ENCODE assay signal across 17 cellular contexts in genomic region chr4:78601013-78601412, GRCh38. TPM values are rescaled to one million over a fixed set of nuclear protein-coding genes. Genes with fewer than 3 reads are reported as not detected.
DNase-seq lines count a peak whose midpoint lies in the region; ATAC-seq, FAIRE-seq and TF ChIP-seq lines count a peak whose summit lies in the region.
"Had no signal": no experiment of that assay in that cellular context is flagged by ENCODE, and none has a peak within 500 bp of the region (broad histone marks: within the 10 kb centered on the region; RNA-seq: fewer than 3 reads in every experiment).

No MANE protein-coding gene starts in this region.

- no peaks in the 10 kb centered on the region for H3K27me3 ChIP-seq in lower lobe of right lung (ENCODE audit: low read depth)
- H3K27me3 ChIP-seq in right lobe of liver, result no peaks in the 10 kb centered on the region
- H3K27me3 ChIP-seq: left lung had no signal

- peak; percentile 76 for ATAC-seq in GM18858 (IDR thresholded peaks at IDR 0.05; ENCODE audit: unreplicated experiment)
- ATAC-seq in GM21576 (IDR thresholded peaks at IDR 0.05; ENCODE audit: unreplicated experiment), result peak; percentile 59
- ATAC-seq in HG03439 (IDR thresholded peaks at IDR 0.05; ENCODE audit: unreplicated experiment), result peak; percentile 96
- no peak for ATAC-seq in lower lobe of right lung
- ATAC-seq in right lobe of liver, result no peak
- ATAC-seq: left lung had no signal

- FAIRE-seq in islet of Langerhans (lab: Jason Lieb, UNC), result peak; percentile 96
- FAIRE-seq: frontal cortex had no signal

- H3K4me3 ChIP-seq in lower lobe of right lung (no peak overlapping the region), right lobe of liver (no peak overlapping the region)
- H3K4me3 ChIP-seq: left lung, SK-N-MC had no signal

- intact Hi-C loops in lower lobe of right lung (cut with DNase I), result no loop called here
- intact Hi-C loops in right lobe of liver (cut with DNase I), result no loop called here

- 89% methylated on average over 7 of the region's 7 CpGs for WGBS in right lobe of liver (ENCODE audit: insufficient coverage, low coverage, low lambda C conversion rate, missing lambda C conversion rate)

- H3K9me3 ChIP-seq in lower lobe of right lung (no peaks in the 10 kb centered on the region), right lobe of liver (no peaks in the 10 kb centered on the region)
- H3K9me3 ChIP-seq: Caco-2, left lung had no signal

- H3K27ac ChIP-seq in lower lobe of right lung, result no peak overlapping the region
- H3K27ac ChIP-seq in right lobe of liver, result no peak overlapping the region
- H3K27ac ChIP-seq: KMS-11, left lung, SK-N-MC had no signal

- peaks cover 53% of the 10 kb centered on the region for H3K36me3 ChIP-seq in lower lobe of right lung
- no peaks in the 10 kb centered on the region for H3K36me3 ChIP-seq in right lobe of liver

- no peak for TF ChIP-seq POLR2A in right lobe of liver (IDR thresholded peaks at IDR 0.05)

- TF ChIP-seq CTCF in lower lobe of right lung (IDR thresholded peaks at IDR 0.05) (no peak), right lobe of liver (IDR thresholded peaks at IDR 0.05) (no peak)

- H3K4me1 ChIP-seq in lower lobe of right lung, result no peaks in the 10 kb centered on the region
- H3K4me1 ChIP-seq in right lobe of liver, result no peaks in the 10 kb centered on the region
- H3K4me1 ChIP-seq: left lung had no signal

- DNase-seq in GF-D8 (lab: John Stamatoyannopoulos, UW) (no peak), lower lobe of right lung (no peak), HCEC 1CT (no peak), right lobe of liver (no peak)
- DNase-seq: activated CD4-positive, alpha-beta T cell treated with anti-CD3 and anti-CD28 coated beads, Interleukin-2, amount 50 U/mL, for 1 hour; activated naive CD4-positive, alpha-beta T cell; Caco-2; left lung; NCI-H446; stimulated activated CD4-positive, alpha-beta T cell treated with anti-CD3 and anti-CD28 coated beads, Interleukin-4, amount 100 ng/mL, for 24 hours had no signal

RNA-seq across cellular contexts. Expression of gene ANXA3, which starts 49.4 kb away (rescaled TPM):
- 148 TPM for total RNA-seq in lower lobe of right lung
- 1 to 10 TPM in 5 of 6 experiments, under 1 TPM in 1; 0.95 to 3.4 (median 2.0) TPM for total RNA-seq in right lobe of liver

Comparison
In these comparisons a context has a peak if more than half of its experiments do, and no peak if none do; other contexts are left out.
1. ATAC-seq: peak in GM18858 (single experiment), GM21576 (single experiment) and HG03439 (single experiment); none in lower lobe of right lung (0 of 2) and right lobe of liver (0 of 4).
2. RNA of gene ANXA3, which starts 49.4 kb away (total RNA-seq): 148 TPM in lower lobe of right lung (single experiment); 0.95 to 3.4 TPM in right lobe of liver; every median in the first group is over 10 times any median in the second.